Comparison of ENCODE assay signal across 20 cellular contexts in genomic region chr6:142359271-142359960, GRCh38. TPM values are rescaled to one million over a fixed set of nuclear protein-coding genes. Genes with fewer than 3 reads are reported as not detected.
DNase-seq lines count a peak whose midpoint lies in the region; ATAC-seq, FAIRE-seq and TF ChIP-seq lines count a peak whose summit lies in the region.
"Had no signal": no experiment of that assay in that cellular context is flagged by ENCODE, and none has a peak within 500 bp of the region (broad histone marks: within the 10 kb centered on the region; RNA-seq: fewer than 3 reads in every experiment).

No MANE protein-coding gene starts in this region.

- TF ChIP-seq POLR2A in IMR-90 (IDR thresholded peaks at IDR 0.05; ENCODE audit: low read depth, low read length) (no peak), HepG2 (IDR thresholded peaks at IDR 0.05; ENCODE audit: insufficient read depth in 1 of 2, low read depth in 2 of 2, low read length in 2 of 2) (no peak)

- 100% methylated on average over 1 of the region's 2 CpGs; no CpG with 5 or more reads in 1 of the 2 experiments for WGBS in IMR-90 (ENCODE audit: extremely low coverage in 2 of 2, insufficient read length in 1 of 2), 2 experiments
- WGBS in HepG2 (ENCODE audit: low lambda C conversion rate), result 94% methylated on average over 2 of the region's 2 CpGs

- H3K9ac ChIP-seq in IMR-90 (ENCODE audit: low read depth, low read length) (peak overlapping the region; percentile 42; the same call in 1 of the 2 replicates), HepG2 (ENCODE audit: insufficient read depth, low read depth, low read length) (no peak overlapping the region)
- H3K9ac ChIP-seq: BLaER1 had no signal

- peak overlapping the region; percentile 64 for H4K91ac ChIP-seq in IMR-90 (ENCODE audit: insufficient read depth, low read depth, low read length)

- H3K4ac ChIP-seq in IMR-90 (ENCODE audit: low read depth, low read length), result peak overlapping the region; percentile 81

- H2AFZ ChIP-seq in IMR-90 (replicated peaks; ENCODE audit: low read length, poor library complexity), result no peak overlapping the region
- H2AFZ ChIP-seq in HepG2 (ENCODE audit: low read length), result no peak overlapping the region

- no peak; the same call in 1 of the 2 replicates for ATAC-seq in IMR-90 (ENCODE audit: low read depth)
- no peak for ATAC-seq in HepG2
- no peak for ATAC-seq in GM19452 (IDR thresholded peaks at IDR 0.05; ENCODE audit: unreplicated experiment)
- ATAC-seq in GM21360 (IDR thresholded peaks at IDR 0.05; ENCODE audit: unreplicated experiment), result no peak
- ATAC-seq: CD8-positive, alpha-beta T cell; PC-3 had no signal

- H3K18ac ChIP-seq in IMR-90 (ENCODE audit: low read depth, low read length), result peak overlapping the region; percentile 91; the same call in 1 of the 2 replicates

- peaks cover 24% of the 10 kb centered on the region for H3K4me1 ChIP-seq in IMR-90 (ENCODE audit: control insufficient read depth, insufficient read depth, low read length)
- H3K4me1 ChIP-seq in HepG2 (ENCODE audit: insufficient read depth, low read length), result peaks cover 75% of the 10 kb centered on the region

- H4K5ac ChIP-seq in IMR-90 (ENCODE audit: low read depth, low read length), result peak overlapping the region; percentile 93; the same call in 1 of the 2 replicates

- no peaks in the 10 kb centered on the region for H3K9me3 ChIP-seq in IMR-90 (ENCODE audit: control insufficient read depth, insufficient read depth, low read length)
- no peaks in the 10 kb centered on the region for H3K9me3 ChIP-seq in HepG2 (ENCODE audit: low read length)
- H3K9me3 ChIP-seq: BLaER1, SJCRH30 had no signal

- H3K23ac ChIP-seq in IMR-90 (ENCODE audit: low read depth, low read length), result 0 out of 2 replicates have a peak overlapping the region, but pooled peaks have one; percentile 70

- intact Hi-C loops in IMR-90 (cut with micrococcal nuclease), result no loop called here
- intact Hi-C loops in HepG2 (cut with micrococcal nuclease; ENCODE audit: unreplicated experiment), result no loop called here

- H3K36me3 ChIP-seq in IMR-90 (ENCODE audit: control insufficient read depth, insufficient read depth, low read length), result no peaks in the 10 kb centered on the region
- H3K36me3 ChIP-seq in HepG2 (replicated peaks in 1 of 2; ENCODE audit: control insufficient read depth in 1 of 2, insufficient read depth in 2 of 2, low read length in 2 of 2), result peaks cover 6 to 24% of the 10 kb centered on the region in 2 experiments; a peak in 4 of 5 replicates
- H3K36me3 ChIP-seq: BLaER1, SJCRH30 had no signal

- no peak for FAIRE-seq in HepG2 (lab: Jason Lieb, UNC)
- FAIRE-seq: A204.1, GM12891 had no signal

- H3K56ac ChIP-seq in IMR-90 (ENCODE audit: extremely low read depth, insufficient read depth, low read length), result no peak overlapping the region

- BruUV-seq in IMR-90 (replicated peaks; lab: Mats Ljungman, UMichigan), result no TSS peak
- no TSS peak for BruUV-seq in HepG2 (replicated peaks; lab: Mats Ljungman, UMichigan)

- CTCF ChIA-PET in IMR-90 (lab: Yijun Ruan, JAX) (no interaction called here), HepG2 (lab: Yijun Ruan, JAX; ENCODE audit: low intra/inter-chr PET ratio, low total read pairs) (no interaction called here)

- H2BK15ac ChIP-seq in IMR-90 (ENCODE audit: low read depth, low read length), result peak overlapping the region; percentile 59; the same call in 2 of the 3 replicates

- peak overlapping the region; percentile 88 for H2BK120ac ChIP-seq in IMR-90 (ENCODE audit: low read depth, low read length)

- TF ChIP-seq EP300 in HepG2 (IDR thresholded peaks at IDR 0.05; ENCODE audit: low read depth in 2 of 2, low read length in 2 of 2) (no peak), HepG2 (CRISPR knock-in tag; IDR thresholded peaks at IDR 0.05; ENCODE audit: borderline replicate concordance) (no peak)

- no peak overlapping the region for H2AK9ac ChIP-seq in IMR-90 (replicated peaks; ENCODE audit: low read depth, low read length, poor library complexity)

- H3K4me2 ChIP-seq in IMR-90 (ENCODE audit: low read depth, low read length), result peak overlapping the region; percentile 86
- H3K4me2 ChIP-seq in HepG2 (ENCODE audit: low read depth, low read length), result no peak overlapping the region
- H3K4me2 ChIP-seq: BLaER1 had no signal

- POLR2A ChIA-PET in IMR-90 (lab: Charles Lee; ENCODE audit: unreplicated experiment) (no interaction called here), HepG2 (lab: Yijun Ruan, JAX) (no interaction called here)

- peak overlapping the region; percentile 38; the same call in 1 of the 2 replicates for H3K27ac ChIP-seq in IMR-90 (ENCODE audit: insufficient read depth, low read length)
- no peak overlapping the region for H3K27ac ChIP-seq in HepG2 (ENCODE audit: extremely low read length, insufficient read depth, low read length)
- H3K27ac ChIP-seq: BLaER1, SJCRH30 had no signal

- no peak for DNase-seq in IMR-90
- DNase-seq in RPMI8226, result peak; percentile 46
- DNase-seq in amniotic epithelial cell (ENCODE audit: low read depth), result peak; percentile 89
- DNase-seq in HepG2 (ENCODE audit: low spot score), result no peak
- DNase-seq in AG20443 (ENCODE audit: low spot score), result no peak
- no peak for DNase-seq in superior temporal gyrus (ENCODE audit: extremely low spot score)
- DNase-seq: Calu3; CD8-positive, alpha-beta T cell; MM.1S; NCI-H1092 treated with DMSO at 0.1 percent for 48 hours; NCI-H146; NCI-H2029 treated with DMSO at 0.1 percent for 48 hours; NCI-H748 treated with DMSO at 0.1 percent for 48 hours; PC-3; SJCRH30 had no signal

- H3K14ac ChIP-seq in IMR-90 (replicated peaks; ENCODE audit: low read depth, low read length), result peak overlapping the region; percentile 88

- peaks cover 5% of the 10 kb centered on the region; the same call in 1 of the 2 replicates for H3K9me1 ChIP-seq in IMR-90 (ENCODE audit: insufficient read depth, low read length)

- H2BK20ac ChIP-seq in IMR-90 (ENCODE audit: low read depth, low read length), result peak overlapping the region; percentile 88

- peak overlapping the region; percentile 90 for H2BK5ac ChIP-seq in IMR-90 (ENCODE audit: low read depth, low read length, poor library complexity, severe bottlenecking)

- H3K27me3 ChIP-seq in IMR-90 (ENCODE audit: control insufficient read depth, insufficient read depth, low read length) (no peaks in the 10 kb centered on the region), HepG2 (ENCODE audit: control insufficient read depth in 1 of 2, insufficient read depth in 2 of 2, low read length in 2 of 2) (no peaks in the 10 kb centered on the region)
- H3K27me3 ChIP-seq: BLaER1, SJCRH30 had no signal

- in situ Hi-C loops in IMR-90 (cut with MboI; ENCODE audit: low sequenced_read_pairs) (no loop called here), HepG2 (cut with HindIII; ENCODE audit: extremely low pct_ligation_motif_present, low pct_unique_long_range_greater_than_20kb) (no loop called here)

- dilution Hi-C loops in IMR-90 (cut with HindIII; ENCODE audit: low sequenced_read_pairs, unreplicated experiment), result no loop called here

- peaks cover 96% of the 10 kb centered on the region for H3K79me2 ChIP-seq in HepG2 (ENCODE audit: insufficient read depth, low read length)

- TF ChIP-seq CTCF in IMR-90 (conservative IDR thresholded peaks at IDR 0.05; ENCODE audit: low read depth, low read length) (no peak), HepG2 (CRISPR knock-in tag; IDR thresholded peaks at IDR 0.05) (no peak)

- H4K20me1 ChIP-seq in IMR-90 (ENCODE audit: insufficient read depth, low read length) (no peaks in the 10 kb centered on the region), HepG2 (ENCODE audit: insufficient read depth, low read length) (peaks cover 4% of the 10 kb centered on the region; the same call in 1 of the 2 replicates)
- H4K20me1 ChIP-seq: BLaER1 had no signal

- H4K8ac ChIP-seq in IMR-90 (ENCODE audit: low read depth in 2 of 2, low read length in 2 of 2), result peak overlapping the region in 1 of 2 experiments; percentile 62; a peak in 2 of 4 replicates

- peak overlapping the region; percentile 30; the same call in 1 of the 2 replicates for H2AK5ac ChIP-seq in IMR-90 (ENCODE audit: low read depth, low read length)

- H3K4me3 ChIP-seq in IMR-90 (ENCODE audit: insufficient read depth, low read depth, low read length) (peak overlapping the region; percentile 17; the same call in 1 of the 2 replicates), HepG2 (replicated peaks in 1 of 3; ENCODE audit: insufficient read depth in 1 of 3, low read depth in 2 of 3, low read length in 3 of 3) (no peak overlapping the region)
- H3K4me3 ChIP-seq: BLaER1, SJCRH30 had no signal

- no peak for TF ChIP-seq RAD21 in IMR-90 (IDR thresholded peaks at IDR 0.05; ENCODE audit: low read length)
- no peak for TF ChIP-seq RAD21 in HepG2 (CRISPR knock-in tag; IDR thresholded peaks at IDR 0.05)

- peaks cover 3 to 5% of the 10 kb centered on the region in 2 experiments; a peak in 2 of 4 replicates for H3K79me1 ChIP-seq in IMR-90 (ENCODE audit: low read depth in 1 of 2, low read length in 2 of 2)

TF ChIP-seq in HepG2, 621 proteins besides CTCF, POLR2A, EP300 and RAD21 (continues in another document):
- TF ChIP-seq SCMH1 (CRISPR knock-in tag; IDR thresholded peaks at IDR 0.05; ENCODE audit: borderline replicate concordance), result no peak

RNA-seq across cellular contexts. Expression of gene ADGRG6, which starts 57.6 kb away (rescaled TPM):
- total RNA-seq in IMR-90 (2012; rRNA removed), result 20.3 and 22.5 TPM in 2 replicates
- polyA plus RNA-seq in IMR-90 (2012; rRNA removed), result 8.1 and 10.0 TPM in 2 replicates
- 2.0 and 2.2 TPM in 2 replicates for polyA plus RNA-seq in IMR-90 (2012; cell fraction: cytosol; rRNA removed)
- 3.2 and 16.3 TPM in 2 replicates for polyA plus RNA-seq in IMR-90 (2012; cell fraction: nucleus; rRNA removed; ENCODE audit: low replicate concordance)
- total RNA-seq in HepG2 (2016; rRNA removed; fragmentation: Illumina TruSeq; extraction: Trizol), result 83.6 and 129 TPM in 2 replicates
- total RNA-seq in HepG2 (2016; cell fraction: cytosol; rRNA removed; fragmentation: Illumina TruSeq; extraction: Trizol; ENCODE audit: low read depth), result 12.9 and 13.3 TPM in 2 replicates
- 76.7 and 125 TPM in 2 replicates for total RNA-seq in HepG2 (2016; cell fraction: insoluble cytoplasmic fraction; rRNA removed; fragmentation: Illumina TruSeq; extraction: Trizol)
- total RNA-seq in HepG2 (2016; cell fraction: membrane; rRNA removed; fragmentation: Illumina TruSeq; extraction: Trizol), result 29.0 and 33.2 TPM in 2 replicates
- total RNA-seq in HepG2 (2016; cell fraction: nucleus; rRNA removed; fragmentation: Illumina TruSeq; extraction: Trizol), result 271 and 292 TPM in 2 replicates
- polyA plus RNA-seq in HepG2 (2011; rRNA removed), result 176 and 249 TPM in 2 replicates
- 115 and 131 TPM in 2 replicates for polyA plus RNA-seq in HepG2 (2011; cell fraction: cytosol; rRNA removed)
- 148 and 157 TPM in 2 replicates for polyA plus RNA-seq in HepG2 (2011; cell fraction: nucleus; rRNA removed)
- polyA plus RNA-seq in HepG2 (2012), result 116 and 147 TPM in 2 replicates
- polyA plus RNA-seq in HepG2 (2016; cell fraction: cytosol; fragmentation: Illumina TruSeq; extraction: Trizol; ENCODE audit: low read depth), result 1.8 TPM in 2 replicates
- 38.7 and 42.8 TPM in 2 replicates for polyA plus RNA-seq in HepG2 (2016; cell fraction: insoluble cytoplasmic fraction; fragmentation: Illumina TruSeq; extraction: Trizol; ENCODE audit: low read depth)
- polyA plus RNA-seq in HepG2 (2016; cell fraction: membrane; fragmentation: Illumina TruSeq; extraction: Trizol; ENCODE audit: low read depth), result 5.0 and 5.8 TPM in 2 replicates
- 110 and 113 TPM in 2 replicates for polyA plus RNA-seq in HepG2 (2016; cell fraction: nucleus; fragmentation: Illumina TruSeq; extraction: Trizol; ENCODE audit: insufficient read depth, low read depth)
- 75.0 and 703 TPM in 2 replicates for polyA minus RNA-seq in HepG2 (2011; rRNA and poly(A)+ RNA removed; ENCODE audit: low replicate concordance)
- 216 and 224 TPM in 2 replicates for polyA minus RNA-seq in HepG2 (2011; cell fraction: cytosol; rRNA and poly(A)+ RNA removed)
- 1,103 and 1,189 TPM in 2 replicates for polyA minus RNA-seq in HepG2 (2011; cell fraction: nucleus; rRNA and poly(A)+ RNA removed)

Comparison
In these comparisons a context has a peak if more than half of its experiments do, and no peak if none do; other contexts are left out.
1. DNase-seq: peak in RPMI8226 (single experiment) and amniotic epithelial cell (single experiment); none in IMR-90 (single experiment), HepG2 (single experiment), AG20443 (single experiment) and superior temporal gyrus (single experiment).